In the genomic region with DNA sequence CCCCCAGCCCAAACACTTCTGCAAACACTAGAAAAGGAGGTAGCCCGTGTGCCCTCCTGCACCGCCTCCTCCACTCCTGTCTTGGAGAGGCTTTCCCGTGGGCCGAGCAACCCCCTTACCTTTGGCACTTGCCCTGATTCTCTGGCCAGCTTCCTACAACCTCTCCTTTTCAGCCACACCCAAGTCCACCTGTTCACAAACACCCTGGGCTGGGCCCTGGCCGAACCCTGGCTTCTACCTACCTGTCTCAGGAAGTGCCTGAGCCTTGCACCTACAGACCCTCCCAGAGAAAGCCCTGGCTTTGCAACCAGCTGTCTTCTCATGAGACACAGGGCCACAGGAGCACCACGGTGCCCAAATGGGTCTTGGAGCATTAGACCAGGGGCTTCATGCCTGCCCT, we compare ENCODE assay signal across 12 cellular contexts. TPM values are rescaled to one million over a fixed set of nuclear protein-coding genes. Genes with fewer than 3 reads are reported as not detected.
DNase-seq lines count a peak whose midpoint lies in the region; ATAC-seq and TF ChIP-seq lines count a peak whose summit lies in the region.
"Had no signal": no experiment of that assay in that cellular context is flagged by ENCODE, and none has a peak within 500 bp of the region (broad histone marks: within the 10 kb centered on the region; RNA-seq: fewer than 3 reads in every experiment).

No MANE protein-coding gene starts in this region.

- H3K9me3 ChIP-seq in CD4-positive, alpha-beta memory T cell (ENCODE audit: control insufficient read depth in 1 of 2, low read length in 2 of 2) = no peaks in the 10 kb centered on the region
- H3K9me3 ChIP-seq in ovary = no peaks in the 10 kb centered on the region
- H3K9me3 ChIP-seq: heart right ventricle, lower lobe of right lung had no signal

- H2AFZ ChIP-seq in KMS-11 (ENCODE audit: low read depth) = no peak overlapping the region

- TF ChIP-seq CTCF in KMS-11 (conservative IDR thresholded peaks at IDR 0.05; ENCODE audit: low read depth, low read length) (no peak), mesothelial cell of epicardium (IDR thresholded peaks at IDR 0.05; ENCODE audit: unreplicated experiment) (no peak), ovary (IDR thresholded peaks at IDR 0.05) (no peak)

- CTCF ChIA-PET in CD4-positive, alpha-beta memory T cell (lab: Charles Lee; ENCODE audit: partially characterized antibody) = interaction anchor here (1.5 to 4.5 kb wide), 2 partner anchors 13 to 22 kb away, joined by 3 to 27 read pairs; partner anchors contain the start of gene CIAO3

- no peak overlapping the region for H3K9ac ChIP-seq in KMS-11

- peak overlapping the region; percentile 81; the same call in 1 of the 2 replicates for H3K4me2 ChIP-seq in KMS-11

- DNase-seq in CD4-positive, alpha-beta memory T cell = no peak
- DNase-seq in natural killer cell treated with Interleukin-12 subunit alpha and Interleukin-12 subunit beta and Interleukin-15 and Interleukin-18, amount 100 ng/mL, for 72 hours (ENCODE audit: low spot score) = no peak
- DNase-seq in mesothelial cell of epicardium (ENCODE audit: low spot score in 2 of 2, unreplicated experiment in 2 of 2) = no peak
- no peak for DNase-seq in ovary
- no peak for DNase-seq in NCI-H82 (lab: John Stamatoyannopoulos, UW)
- DNase-seq: heart right ventricle; lower lobe of right lung; NCI-H187 treated with DMSO at 0.1 percent for 48 hours; stimulated activated CD4-positive, alpha-beta T cell treated with anti-CD3 and anti-CD28 coated beads, Interleukin-2, amount 100 ng/mL, for 48 hours had no signal

- POLR2A ChIA-PET in CD4-positive, alpha-beta memory T cell (lab: Charles Lee; ENCODE audit: partially characterized antibody) = interaction anchor here (1.5 to 12.9 kb wide), 3 partner anchors 6 to 26 kb away, joined by 5 to 166 read pairs (median 71); partner anchors contain the start of genes ANTKMT, CCDC78, HAGHL and WDR24

- peak overlapping the region in 6 of 8 donors; percentile 26 to 85 (median 76) for H3K4me3 Mint-ChIP-seq in CD4-positive, alpha-beta memory T cell
- H3K4me3 Mint-ChIP-seq in natural killer cell treated with Interleukin-12 subunit alpha and Interleukin-12 subunit beta and Interleukin-15 and Interleukin-18, amount 100 ng/mL, for 72 hours = peak overlapping the region; percentile 79
- no peak overlapping the region for H3K4me3 Mint-ChIP-seq in mesothelial cell of epicardium

- no peak overlapping the region for H3K4me3 ChIP-seq in CD4-positive, alpha-beta memory T cell (ENCODE audit: low read length in 2 of 2)
- no peak overlapping the region for H3K4me3 ChIP-seq in KMS-11 (IDR thresholded peaks at IDR 0.05; ENCODE audit: insufficient read depth, low read depth, low read length)
- H3K4me3 ChIP-seq in ovary = no peak overlapping the region
- H3K4me3 ChIP-seq: lower lobe of right lung had no signal

- no peaks in the 10 kb centered on the region for H3K27me3 Mint-ChIP-seq in CD4-positive, alpha-beta memory T cell
- H3K27me3 Mint-ChIP-seq in natural killer cell treated with Interleukin-12 subunit alpha and Interleukin-12 subunit beta and Interleukin-15 and Interleukin-18, amount 100 ng/mL, for 72 hours = no peaks in the 10 kb centered on the region
- H3K27me3 Mint-ChIP-seq in mesothelial cell of epicardium (ENCODE audit: low read depth) = peaks cover 22% of the 10 kb centered on the region

- peaks cover 0 to 2% (median 0%) of the 10 kb centered on the region in 8 donors for H3K9me3 Mint-ChIP-seq in CD4-positive, alpha-beta memory T cell
- H3K9me3 Mint-ChIP-seq in natural killer cell treated with Interleukin-12 subunit alpha and Interleukin-12 subunit beta and Interleukin-15 and Interleukin-18, amount 100 ng/mL, for 72 hours = no peaks in the 10 kb centered on the region
- H3K9me3 Mint-ChIP-seq in mesothelial cell of epicardium = no peaks in the 10 kb centered on the region

- 78 to 88% (median 87%) methylated on average over 6 of the region's 6 CpGs for WGBS in ovary, 3 donors

- H3K27ac Mint-ChIP-seq in CD4-positive, alpha-beta memory T cell = peak overlapping the region in 6 of 7 donors; percentile 9 to 91 (median 82)
- no peak overlapping the region for H3K27ac Mint-ChIP-seq in natural killer cell treated with Interleukin-12 subunit alpha and Interleukin-12 subunit beta and Interleukin-15 and Interleukin-18, amount 100 ng/mL, for 72 hours
- no peak overlapping the region for H3K27ac Mint-ChIP-seq in mesothelial cell of epicardium

- no peak for TF ChIP-seq POLR2A in ovary (IDR thresholded peaks at IDR 0.05)

- H3K27ac ChIP-seq in CD4-positive, alpha-beta memory T cell (ENCODE audit: low read depth, low read length) = no peak overlapping the region
- H3K27ac ChIP-seq in KMS-11 (no peak overlapping the region), angular gyrus (ENCODE audit: low read depth, low read length) (peak overlapping the region; percentile 94), ovary (no peak overlapping the region)
- H3K27ac ChIP-seq: lower lobe of right lung had no signal

- no peaks in the 10 kb centered on the region for H3K79me2 ChIP-seq in KMS-11 (ENCODE audit: insufficient read depth, low read depth)

- H3K4me1 Mint-ChIP-seq in CD4-positive, alpha-beta memory T cell = peaks cover 3 to 38% (median 12%) of the 10 kb centered on the region in 4 donors
- H3K4me1 Mint-ChIP-seq in natural killer cell treated with Interleukin-12 subunit alpha and Interleukin-12 subunit beta and Interleukin-15 and Interleukin-18, amount 100 ng/mL, for 72 hours (ENCODE audit: low read depth in 2 of 2) = peaks cover 0 to 15% of the 10 kb centered on the region in 2 donors
- peaks cover 13% of the 10 kb centered on the region for H3K4me1 Mint-ChIP-seq in mesothelial cell of epicardium

- H3K36me3 Mint-ChIP-seq in CD4-positive, alpha-beta memory T cell = no peaks in the 10 kb centered on the region
- H3K36me3 Mint-ChIP-seq in natural killer cell treated with Interleukin-12 subunit alpha and Interleukin-12 subunit beta and Interleukin-15 and Interleukin-18, amount 100 ng/mL, for 72 hours = no peaks in the 10 kb centered on the region
- no peaks in the 10 kb centered on the region for H3K36me3 Mint-ChIP-seq in mesothelial cell of epicardium

- H3K4me1 ChIP-seq in CD4-positive, alpha-beta memory T cell (ENCODE audit: insufficient read depth, low read length) = peaks cover 40% of the 10 kb centered on the region
- H3K4me1 ChIP-seq in KMS-11 (ENCODE audit: low read depth, poor library complexity, severe bottlenecking) = peaks cover 42% of the 10 kb centered on the region
- peaks cover 30% of the 10 kb centered on the region for H3K4me1 ChIP-seq in ovary (ENCODE audit: insufficient read depth)

- H3K36me3 ChIP-seq in CD4-positive, alpha-beta memory T cell (ENCODE audit: insufficient read depth, low read length) = no peaks in the 10 kb centered on the region
- H3K36me3 ChIP-seq in KMS-11 (ENCODE audit: insufficient read depth) (no peaks in the 10 kb centered on the region), ovary (no peaks in the 10 kb centered on the region)

- intact Hi-C loops in CD4-positive, alpha-beta memory T cell (cut with micrococcal nuclease) = no loop called here
- intact Hi-C loops in ovary (cut with DNase I) = no loop called here

- no peaks in the 10 kb centered on the region for H3K27me3 ChIP-seq in CD4-positive, alpha-beta memory T cell (ENCODE audit: insufficient read depth, low read length)
- H3K27me3 ChIP-seq in KMS-11 (ENCODE audit: insufficient read depth, low read depth) = peaks cover 19% of the 10 kb centered on the region
- H3K27me3 ChIP-seq in ovary = no peaks in the 10 kb centered on the region

- no peaks in the 10 kb centered on the region for H4K20me1 ChIP-seq in KMS-11 (ENCODE audit: insufficient read depth)

- ATAC-seq in natural killer cell treated with Interleukin-12 subunit alpha and Interleukin-12 subunit beta and Interleukin-15 and Interleukin-18, amount 100 ng/mL, for 72 hours = no peak
- no peak for ATAC-seq in GM18873 (IDR thresholded peaks at IDR 0.05; ENCODE audit: low FRiP score, unreplicated experiment)
- ATAC-seq: heart right ventricle, lower lobe of right lung had no signal

- no peak for TF ChIP-seq EP300 in ovary (IDR thresholded peaks at IDR 0.05)

RNA-seq across cellular contexts. Expression of gene ANTKMT, which starts 2.0 kb away (rescaled TPM):
- total RNA-seq in CD4-positive, alpha-beta memory T cell = 10 to 100 TPM; 21.5 to 23.5 TPM
- polyA plus RNA-seq in CD4-positive, alpha-beta memory T cell = 10 to 100 TPM; 14.5 to 36.4 TPM
- 10 to 100 TPM; 29.1 to 37.9 TPM for total RNA-seq in natural killer cell treated with Interleukin-12 subunit alpha and Interleukin-12 subunit beta and Interleukin-15 and Interleukin-18, amount 100 ng/mL, for 72 hours
- total RNA-seq in mesothelial cell of epicardium (26.2 to 33.8 TPM (median 27.5 TPM) in 3 replicates), ovary (10 to 100 TPM; 15.9 to 43.9 (median 26.0) TPM)
- polyA plus RNA-seq in ovary = 10 to 100 TPM in 1 of 2 donors, not detected in 1; 13.2 TPM

RNA-seq across cellular contexts. Expression of gene METRN, which starts 4.0 kb away (rescaled TPM):
- total RNA-seq in CD4-positive, alpha-beta memory T cell = 1 to 10 TPM; 6.9 to 7.7 TPM
- polyA plus RNA-seq in CD4-positive, alpha-beta memory T cell = 10 to 100 TPM in 1 of 2 donors, 1 to 10 TPM in 1; 8.3 to 18.8 TPM
- 10 to 100 TPM; 21.0 to 34.9 TPM for total RNA-seq in natural killer cell treated with Interleukin-12 subunit alpha and Interleukin-12 subunit beta and Interleukin-15 and Interleukin-18, amount 100 ng/mL, for 72 hours
- 12.8 to 15.3 TPM (median 15.1 TPM) in 3 replicates for total RNA-seq in mesothelial cell of epicardium
- total RNA-seq in ovary = 10 to 100 TPM in 5 of 7 donors, 1 to 10 TPM in 2; 4.0 to 57.1 (median 15.7) TPM
- polyA plus RNA-seq in ovary = 1 to 10 TPM in 1 of 2 donors, under 1 TPM in 1; 0.40 to 5.6 TPM

RNA-seq across cellular contexts. Expression of gene CCDC78, which starts 7.3 kb away (rescaled TPM):
- 1 to 10 TPM; 4.5 to 5.1 TPM for total RNA-seq in CD4-positive, alpha-beta memory T cell
- not detected for polyA plus RNA-seq in CD4-positive, alpha-beta memory T cell
- 1 to 10 TPM; 3.1 to 6.4 TPM for total RNA-seq in natural killer cell treated with Interleukin-12 subunit alpha and Interleukin-12 subunit beta and Interleukin-15 and Interleukin-18, amount 100 ng/mL, for 72 hours
- total RNA-seq in mesothelial cell of epicardium = 2.5 to 3.2 TPM (median 2.7 TPM) in 3 replicates
- total RNA-seq in ovary = 10 to 100 TPM in 1 of 7 donors, 1 to 10 TPM in 4, under 1 TPM in 1, not detected in 1; 0.40 to 44.3 (median 4.7) TPM
- polyA plus RNA-seq in ovary = under 1 TPM in 1 of 2 donors, not detected in 1; 0.41 TPM

RNA-seq across cellular contexts. Expression of gene HAGHL, which starts 8.0 kb away (rescaled TPM):
- total RNA-seq in CD4-positive, alpha-beta memory T cell = 10 to 100 TPM; 17.2 to 24.4 TPM
- 1 to 10 TPM; 2.2 to 4.0 TPM for polyA plus RNA-seq in CD4-positive, alpha-beta memory T cell
- 10 to 100 TPM in 1 of 2 donors, 1 to 10 TPM in 1; 5.4 to 15.3 TPM for total RNA-seq in natural killer cell treated with Interleukin-12 subunit alpha and Interleukin-12 subunit beta and Interleukin-15 and Interleukin-18, amount 100 ng/mL, for 72 hours
- total RNA-seq in mesothelial cell of epicardium (6.4 to 8.6 TPM (median 7.4 TPM) in 3 replicates), ovary (10 to 100 TPM in 1 of 7 donors, 1 to 10 TPM in 6; 2.6 to 25.7 (median 3.6) TPM)
- 1 to 10 TPM in 1 of 2 donors, not detected in 1; 2.6 TPM for polyA plus RNA-seq in ovary

RNA-seq across cellular contexts. Expression of gene FBXL16, which starts 13.3 kb away (rescaled TPM):
- 10 to 100 TPM; 58.4 to 59.5 TPM for total RNA-seq in CD4-positive, alpha-beta memory T cell
- polyA plus RNA-seq in CD4-positive, alpha-beta memory T cell = 10 to 100 TPM in 1 of 2 donors, 1 to 10 TPM in 1; 9.3 to 38.6 TPM
- total RNA-seq in natural killer cell treated with Interleukin-12 subunit alpha and Interleukin-12 subunit beta and Interleukin-15 and Interleukin-18, amount 100 ng/mL, for 72 hours = under 1 TPM in 1 of 2 donors, not detected in 1; 0.26 TPM
- total RNA-seq in mesothelial cell of epicardium (0.18 to 0.85 TPM (median 0.23 TPM) in 3 replicates), ovary (1 to 10 TPM in 4 of 7 donors, under 1 TPM in 2, not detected in 1; 0.48 to 2.5 (median 1.4) TPM)
- under 1 TPM; 0.22 to 0.25 TPM for polyA plus RNA-seq in ovary

Comparison
In these comparisons a context has a peak if more than half of its experiments do, and no peak if none do; other contexts are left out.
1. H3K27ac Mint-ChIP-seq: peak in CD4-positive, alpha-beta memory T cell (6 of 7); none in natural killer cell treated with Interleukin-12 subunit alpha and Interleukin-12 subunit beta and Interleukin-15 and Interleukin-18, amount 100 ng/mL, for 72 hours (0 of 2) and mesothelial cell of epicardium (single experiment).